ENCODE assay signal across 15 cellular contexts in genomic region chr7:150645259-150646020, GRCh38. TPM values are rescaled to one million over a fixed set of nuclear protein-coding genes. Genes with fewer than 3 reads are reported as not detected.
"Had no signal": no experiment of that assay in that cellular context is flagged by ENCODE, and none has a peak within 500 bp of the region (broad histone marks: within the 10 kb centered on the region; RNA-seq: fewer than 3 reads in every experiment).

No MANE protein-coding gene starts in this region.

- H3K4me3 ChIP-seq: breast epithelium, hepatocyte, sigmoid colon, testis had no signal

- H3K9me3 ChIP-seq: breast epithelium, sigmoid colon, testis had no signal

- DNase-seq: activated T-cell treated with anti-CD3 and anti-CD28 coated beads, Interleukin-2, amount 50 U/mL, for 4 hours; aorta; kidney; left ventricle myocardium superior; mesendoderm; sigmoid colon; stimulated activated CD4-positive, alpha-beta T cell treated with anti-CD3 and anti-CD28 coated beads, Interleukin-12 subunit alpha, Interleukin-12 subunit beta, amount 100 ng/mL, for 4 hours; stimulated activated CD4-positive, alpha-beta T cell treated with anti-CD3 and anti-CD28 coated beads, Interleukin-2, amount 100 ng/mL, for 48 hours; stimulated activated naive CD4-positive, alpha-beta T cell treated with Interleukin-2 at 50 U/mL for 16 hours; T1000; testis had no signal

- H3K27me3 ChIP-seq: breast epithelium, hepatocyte, sigmoid colon, testis had no signal

- H3K4me3 Mint-ChIP-seq: activated T-cell treated with anti-CD3 and anti-CD28 coated beads, Interleukin-2, amount 50 U/mL, for 4 hours had no signal

- FAIRE-seq: kidney had no signal

- H3K4me1 ChIP-seq: breast epithelium, sigmoid colon, testis had no signal

- ATAC-seq: activated T-cell treated with anti-CD3 and anti-CD28 coated beads, Interleukin-2, amount 50 U/mL, for 4 hours; left ventricle myocardium superior had no signal

- H3K36me3 ChIP-seq: breast epithelium, sigmoid colon had no signal

- H3K27ac ChIP-seq: breast epithelium, hepatocyte, sigmoid colon, testis had no signal

RNA-seq across cellular contexts. Expression of gene GIMAP6, which starts 13.3 kb away (rescaled TPM):
- total RNA-seq: chondrocyte had no signal
- polyA plus RNA-seq: neural cell had no signal

RNA-seq across cellular contexts. Expression of gene GIMAP2, which starts 40.1 kb away (rescaled TPM):
- total RNA-seq: chondrocyte had no signal
- polyA plus RNA-seq: neural cell had no signal
